Comparison of ENCODE assay signal across 8 cellular contexts in genomic region chr3:128241741-128242140, GRCh38.
"Had no signal": no experiment of that assay in that cellular context is flagged by ENCODE, and none has a peak within 500 bp of the region (broad histone marks: within the 10 kb centered on the region; RNA-seq: fewer than 3 reads in every experiment).

No MANE protein-coding gene starts in this region.

- H3K4me3 Mint-ChIP-seq: HFFc6 had no signal

- DNase-seq: GM23248, GOT3, H7, HFFc6, IMR-90 had no signal

- ATAC-seq: HCT116, K562 had no signal

- H3K27ac ChIP-seq: GM23248 had no signal

- H3K27ac Mint-ChIP-seq: HFFc6 had no signal

- H3K9me3 ChIP-seq: HAP-1 had no signal

- H3K9me3 Mint-ChIP-seq: HFFc6 had no signal
